14 cellular contexts compared by ENCODE assay signal in genomic region chr4:183842134-183842838, GRCh38.
A peak's percentile ranks its signal among the peaks of the same experiment; 100 is the strongest.
DNase-seq lines count a peak whose midpoint lies in the region; ATAC-seq and TF ChIP-seq lines count a peak whose summit lies in the region.
"Had no signal": no experiment of that assay in that cellular context is flagged by ENCODE, and none has a peak within 500 bp of the region (broad histone marks: within the 10 kb centered on the region; RNA-seq: fewer than 3 reads in every experiment).

No MANE protein-coding gene starts in this region.

- H3K36me3 ChIP-seq in left ventricle myocardium inferior, result no peaks in the 10 kb centered on the region
- H3K36me3 ChIP-seq in heart right ventricle, result no peaks in the 10 kb centered on the region
- no peaks in the 10 kb centered on the region for H3K36me3 ChIP-seq in right lobe of liver
- H3K36me3 ChIP-seq: BLaER1 treated with 17β-estradiol and CSF1 and Interleukin-3, amounts not matched to agents 10 nM and 100 nM; HAP-1 had no signal

- DNase-seq in left ventricle myocardium inferior, result no peak
- DNase-seq in heart right ventricle, result no peak
- DNase-seq in NCI-H1417 treated with DMSO at 0.1 percent for 48 hours (lab: John Stamatoyannopoulos, UW), result peak; percentile 26
- DNase-seq in left kidney (ENCODE audit: low read depth, low spot score), result peak; percentile 75
- DNase-seq in right lobe of liver, result no peak
- DNase-seq: Calu3; CD8-positive, alpha-beta T cell; DMS79 treated with DMSO at 0.1 percent for 48 hours; GF-D8; GM23248 had no signal

- intact Hi-C loops in left ventricle myocardium inferior (cut with micrococcal nuclease), result loop anchor here (5.0 kb wide), 1 partner anchor 315 kb away; no protein-coding TSS in a partner anchor
- intact Hi-C loops in heart right ventricle (cut with DNase I), result loop anchor here in 5 of 10 donors (5.0 to 10.0 kb wide), 7 partner anchors 35 to 413 kb away; partner anchors contain the start of gene STOX2 (in 4 of the 5)
- intact Hi-C loops in right lobe of liver (cut with DNase I), result loop anchor here in 1 of 2 donors (5.0 kb wide), 1 partner anchor 325 kb away; no protein-coding TSS in a partner anchor

- H3K27ac ChIP-seq in left ventricle myocardium inferior (replicated peaks), result peak overlapping the region; percentile 60
- H3K27ac ChIP-seq in heart right ventricle, result peak overlapping the region in 2 of 10 donors; percentile 39 to 50
- H3K27ac ChIP-seq in right lobe of liver, result no peak overlapping the region
- H3K27ac ChIP-seq: BLaER1 treated with 17β-estradiol and CSF1 and Interleukin-3, amounts not matched to agents 10 nM and 100 nM; GM23248 had no signal

- H3K27me3 ChIP-seq in left ventricle myocardium inferior (ENCODE audit: low read depth) (no peaks in the 10 kb centered on the region), heart right ventricle (no peaks in the 10 kb centered on the region), right lobe of liver (no peaks in the 10 kb centered on the region)
- H3K27me3 ChIP-seq: BLaER1 treated with 17β-estradiol and CSF1 and Interleukin-3, amounts not matched to agents 10 nM and 100 nM had no signal

- TF ChIP-seq POLR2A in right lobe of liver (IDR thresholded peaks at IDR 0.05), result no peak

- peaks cover 15% of the 10 kb centered on the region for H3K9me3 ChIP-seq in left ventricle myocardium inferior (replicated peaks)
- H3K9me3 ChIP-seq in heart right ventricle, result peaks cover 0 to 19% (median 11%) of the 10 kb centered on the region in 11 donors
- peaks cover 0 to 3% (median 0%) of the 10 kb centered on the region in 4 donors for H3K9me3 ChIP-seq in right lobe of liver
- H3K9me3 ChIP-seq: HAP-1 had no signal

- WGBS in heart right ventricle, 2 donors, result 87 to 91% methylated on average over 6 of the region's 6 CpGs
- 77% methylated on average over 6 of the region's 6 CpGs for WGBS in right lobe of liver (ENCODE audit: insufficient coverage, low coverage, low lambda C conversion rate, missing lambda C conversion rate)

- H3K4me3 ChIP-seq in left ventricle myocardium inferior (no peak overlapping the region), heart right ventricle (no peak overlapping the region), right lobe of liver (no peak overlapping the region)
- H3K4me3 ChIP-seq: BLaER1 treated with 17β-estradiol and CSF1 and Interleukin-3, amounts not matched to agents 10 nM and 100 nM; GM23248; HAP-1 had no signal

- TF ChIP-seq CTCF in left ventricle myocardium inferior (IDR thresholded peaks at IDR 0.05; ENCODE audit: borderline replicate concordance) (no peak), heart right ventricle (IDR thresholded peaks at IDR 0.05) (no peak), right lobe of liver (IDR thresholded peaks at IDR 0.05) (no peak)

- peaks cover 31% of the 10 kb centered on the region for H3K4me1 ChIP-seq in left ventricle myocardium inferior
- peaks cover 0 to 15% (median 0%) of the 10 kb centered on the region in 9 donors for H3K4me1 ChIP-seq in heart right ventricle
- no peaks in the 10 kb centered on the region for H3K4me1 ChIP-seq in right lobe of liver
- H3K4me1 ChIP-seq: BLaER1 treated with 17β-estradiol and CSF1 and Interleukin-3, amounts not matched to agents 10 nM and 100 nM; HAP-1 had no signal

- no peak for ATAC-seq in heart right ventricle
- ATAC-seq in GM19463 (IDR thresholded peaks at IDR 0.05; ENCODE audit: unreplicated experiment), result no peak
- ATAC-seq in right lobe of liver, result no peak
- ATAC-seq in GM21528 (IDR thresholded peaks at IDR 0.05; ENCODE audit: low FRiP score, unreplicated experiment), result no peak
- ATAC-seq: CD8-positive, alpha-beta T cell had no signal

Comparison
In these comparisons a context has a peak if more than half of its experiments do, and no peak if none do; other contexts are left out.
1. DNase-seq: peak in NCI-H1417 treated with DMSO at 0.1 percent for 48 hours (single experiment) and left kidney (single experiment); none in left ventricle myocardium inferior (single experiment), heart right ventricle (0 of 2) and right lobe of liver (0 of 3).